ENCODE assay signal across 14 cellular contexts in genomic region chr2:9258501-9258900, GRCh38. TPM values are rescaled to one million over a fixed set of nuclear protein-coding genes. Genes with fewer than 3 reads are reported as not detected.
DNase-seq lines count a peak whose midpoint lies in the region; ATAC-seq and TF ChIP-seq lines count a peak whose summit lies in the region.
"Had no signal": no experiment of that assay in that cellular context is flagged by ENCODE, and none has a peak within 500 bp of the region (broad histone marks: within the 10 kb centered on the region; RNA-seq: fewer than 3 reads in every experiment).

No MANE protein-coding gene starts in this region.

- H3K4me3 Mint-ChIP-seq in chondrocyte (ENCODE audit: unreplicated experiment) (peak overlapping the region; percentile 57), type B pancreatic cell (peak overlapping the region; percentile 12)
- H3K4me3 Mint-ChIP-seq: activated naive CD8-positive, alpha-beta T cell; stimulated activated memory B cell treated with anti-CD40 and anti-IgM and Interleukin-4, amounts not matched to agents 10 μg/mL and 1 μg/mL and 100 μg/mL, for 72 hours had no signal

- WGBS in SK-N-SH (ENCODE audit: low lambda C conversion rate): 95% methylated on average over 7 of the region's 7 CpGs

- POLR2A ChIA-PET in SK-N-SH (lab: Yijun Ruan, JAX): no interaction called here

- H3K9me3 ChIP-seq in SK-N-SH: no peaks in the 10 kb centered on the region
- H3K9me3 ChIP-seq in muscle layer of colon (ENCODE audit: low read length): no peaks in the 10 kb centered on the region

- no peaks in the 10 kb centered on the region for H3K27me3 ChIP-seq in SK-N-SH (ENCODE audit: insufficient read depth)
- H3K27me3 ChIP-seq in muscle layer of colon (ENCODE audit: control insufficient read depth in 1 of 2, insufficient read depth in 2 of 2, low read length in 2 of 2): no peaks in the 10 kb centered on the region

- peak overlapping the region; percentile 11; the same call in 1 of the 2 replicates for H3K4me2 ChIP-seq in SK-N-SH

- H2AFZ ChIP-seq in SK-N-SH (ENCODE audit: low read depth): no peak overlapping the region

- no peak for ATAC-seq in SK-N-SH treated with all-trans-retinoic acid at 6 μM for 48 hours
- ATAC-seq in GM21737 (IDR thresholded peaks at IDR 0.05; ENCODE audit: unreplicated experiment): no peak
- ATAC-seq: stimulated activated memory B cell treated with anti-CD40 and anti-IgM and Interleukin-4, amounts not matched to agents 10 μg/mL and 1 μg/mL and 100 μg/mL, for 72 hours had no signal

- H3K36me3 Mint-ChIP-seq in chondrocyte (ENCODE audit: low read depth) (no peaks in the 10 kb centered on the region), type B pancreatic cell (no peaks in the 10 kb centered on the region)
- H3K36me3 Mint-ChIP-seq: activated naive CD8-positive, alpha-beta T cell; stimulated activated memory B cell treated with anti-CD40 and anti-IgM and Interleukin-4, amounts not matched to agents 10 μg/mL and 1 μg/mL and 100 μg/mL, for 72 hours had no signal

- H3F3A ChIP-seq in SK-N-SH (replicated peaks; ENCODE audit: insufficient read depth): peaks cover 16% of the 10 kb centered on the region

- CTCF ChIA-PET in SK-N-SH (lab: Yijun Ruan, JAX): interaction anchor here (0.6 to 2.3 kb wide), 2 partner anchors 54 to 115 kb away, joined by 4 to 6 read pairs; no protein-coding TSS in a partner anchor

- no peak for TF ChIP-seq RAD21 in SK-N-SH (IDR thresholded peaks at IDR 0.05; ENCODE audit: low read length)

- TF ChIP-seq CTCF in SK-N-SH (IDR thresholded peaks at IDR 0.05): no peak
- no peak for TF ChIP-seq CTCF in chondrocyte (IDR thresholded peaks at IDR 0.05)
- TF ChIP-seq CTCF in type B pancreatic cell (conservative IDR thresholded peaks at IDR 0.05): no peak

- no peak for DNase-seq in SK-N-SH
- no peak for DNase-seq in chondrocyte (ENCODE audit: low spot score)
- no peak for DNase-seq in type B pancreatic cell (ENCODE audit: extremely low spot score, unreplicated experiment)
- no peak for DNase-seq in activated effector memory CD4-positive, alpha-beta T cell treated with Interleukin-2 at 50 U/mL for 16 hours
- no peak for DNase-seq in T-helper 1 cell
- DNase-seq: DMS79 treated with DMSO at 0.1 percent for 48 hours; effector CD8-positive, alpha-beta T cell; Kasumi-1; NCI-H2107 had no signal

- H3K4me3 ChIP-seq in SK-N-SH (ENCODE audit: low read depth in 2 of 2, low read length in 1 of 2) (no peak overlapping the region), muscle layer of colon (ENCODE audit: low read depth in 1 of 2, low read length in 2 of 2) (peak overlapping the region in 1 of 2 donors; percentile 27)

- no peak for TF ChIP-seq EP300 in SK-N-SH (IDR thresholded peaks at IDR 0.05; ENCODE audit: borderline replicate concordance in 1 of 2, low read depth in 1 of 2, low read length in 1 of 2)

- peak overlapping the region; percentile 94 for H3K27ac Mint-ChIP-seq in chondrocyte (ENCODE audit: unreplicated experiment)
- no peak overlapping the region for H3K27ac Mint-ChIP-seq in type B pancreatic cell
- H3K27ac Mint-ChIP-seq: activated naive CD8-positive, alpha-beta T cell; stimulated activated memory B cell treated with anti-CD40 and anti-IgM and Interleukin-4, amounts not matched to agents 10 μg/mL and 1 μg/mL and 100 μg/mL, for 72 hours had no signal

- H4K20me1 ChIP-seq in SK-N-SH (ENCODE audit: insufficient read depth): peaks cover 46% of the 10 kb centered on the region

- H3K9me3 Mint-ChIP-seq in chondrocyte (ENCODE audit: low read depth): no peaks in the 10 kb centered on the region
- H3K9me3 Mint-ChIP-seq in type B pancreatic cell: no peaks in the 10 kb centered on the region
- H3K9me3 Mint-ChIP-seq: stimulated activated memory B cell treated with anti-CD40 and anti-IgM and Interleukin-4, amounts not matched to agents 10 μg/mL and 1 μg/mL and 100 μg/mL, for 72 hours had no signal

- 0 out of 2 replicates have a peak overlapping the region, but pooled peaks have one; percentile 2 for H3K9ac ChIP-seq in SK-N-SH
- H3K9ac ChIP-seq in muscle layer of colon (ENCODE audit: low read length): no peak overlapping the region

- peaks cover 0 to 8% of the 10 kb centered on the region in 2 experiments for H3K36me3 ChIP-seq in SK-N-SH (replicated peaks in 1 of 2; ENCODE audit: control insufficient read depth in 1 of 2, insufficient read depth in 2 of 2, low read length in 1 of 2)
- no peaks in the 10 kb centered on the region for H3K36me3 ChIP-seq in muscle layer of colon (ENCODE audit: insufficient read depth, low read length)

- H3K27ac ChIP-seq in SK-N-SH (ENCODE audit: low read depth in 2 of 2, low read length in 1 of 2) (peak overlapping the region; percentile 81 to 89; a peak in 3 of 4 replicates), muscle layer of colon (ENCODE audit: low read depth, low read length) (peak overlapping the region; percentile 77)

- peaks cover 99% of the 10 kb centered on the region for H3K79me2 ChIP-seq in SK-N-SH (ENCODE audit: insufficient read depth)

- H3K27me3 Mint-ChIP-seq in chondrocyte (ENCODE audit: low read depth): no peaks in the 10 kb centered on the region
- H3K27me3 Mint-ChIP-seq in type B pancreatic cell: no peaks in the 10 kb centered on the region
- H3K27me3 Mint-ChIP-seq: activated naive CD8-positive, alpha-beta T cell had no signal

- no peaks in the 10 kb centered on the region for H3K9me2 ChIP-seq in SK-N-SH

- H3K4me1 Mint-ChIP-seq in chondrocyte (ENCODE audit: low read depth) (peaks cover 88% of the 10 kb centered on the region), type B pancreatic cell (ENCODE audit: unreplicated experiment) (peaks cover 79% of the 10 kb centered on the region)

- H3K4me1 ChIP-seq in SK-N-SH (ENCODE audit: control insufficient read depth in 1 of 2, insufficient read depth in 2 of 2, low read depth in 1 of 2, low read length in 1 of 2) (peaks cover 66 to 81% of the 10 kb centered on the region in 2 experiments), muscle layer of colon (ENCODE audit: insufficient read depth, low read length) (peaks cover 72% of the 10 kb centered on the region)

TF ChIP-seq in SK-N-SH, 30 proteins besides CTCF, POLR2A, EP300 and RAD21:
- TF ChIP-seq NFIC (IDR thresholded peaks at IDR 0.05; ENCODE audit: borderline replicate concordance): no peak
- TF ChIP-seq ELF1 (IDR thresholded peaks at IDR 0.05): no peak
- no peak for TF ChIP-seq FOSL2 (IDR thresholded peaks at IDR 0.05; ENCODE audit: borderline replicate concordance, low read depth)

TF ChIP-seq in SK-N-SH treated with all-trans-retinoic acid at 6 μM for 48 hours, 23 proteins besides CTCF, POLR2A, EP300 and RAD21 (continues in another document):
- no peak for TF ChIP-seq ZFP3 (CRISPR knock-in tag; IDR thresholded peaks at IDR 0.05)
- no peak for TF ChIP-seq TOX (CRISPR knock-in tag; IDR thresholded peaks at IDR 0.05; ENCODE audit: borderline replicate concordance)
- no peak for TF ChIP-seq BACH2 (CRISPR knock-in tag; IDR thresholded peaks at IDR 0.05; ENCODE audit: borderline replicate concordance)
- no peak for TF ChIP-seq ZNF70 (CRISPR knock-in tag; IDR thresholded peaks at IDR 0.05)
- no peak for TF ChIP-seq ZNF565 (CRISPR knock-in tag; conservative IDR thresholded peaks at IDR 0.05; ENCODE audit: low read depth)
- no peak for TF ChIP-seq ZC3H10 (CRISPR knock-in tag; IDR thresholded peaks at IDR 0.05)
- TF ChIP-seq TSHZ2 (CRISPR knock-in tag; IDR thresholded peaks at IDR 0.05): no peak
- TF ChIP-seq CSRNP3 (CRISPR knock-in tag; IDR thresholded peaks at IDR 0.05): no peak
- no peak for TF ChIP-seq OSR1 (CRISPR knock-in tag; IDR thresholded peaks at IDR 0.05)
- no peak for TF ChIP-seq TCF4 (CRISPR knock-in tag; IDR thresholded peaks at IDR 0.05; ENCODE audit: borderline replicate concordance)
- TF ChIP-seq RARB (CRISPR knock-in tag; IDR thresholded peaks at IDR 0.05): no peak
- no peak for TF ChIP-seq GLIS3 (CRISPR knock-in tag; IDR thresholded peaks at IDR 0.05)
- no peak for TF ChIP-seq ESRRG (CRISPR knock-in tag; IDR thresholded peaks at IDR 0.05)
- no peak for TF ChIP-seq ZFP30 (CRISPR knock-in tag; IDR thresholded peaks at IDR 0.05)

RNA-seq across cellular contexts. Expression of gene ASAP2, which starts 51.9 kb away (rescaled TPM):
- 37.9 and 41.4 TPM in 2 replicates for polyA plus RNA-seq in SK-N-SH (2012; rRNA removed)
- 46.4 and 46.7 TPM in 2 replicates for polyA plus RNA-seq in SK-N-SH (2012; cell fraction: cytosol; rRNA removed)
- polyA plus RNA-seq in SK-N-SH (2012; cell fraction: nucleus; rRNA removed): 60.7 and 79.4 TPM in 2 replicates
- total RNA-seq in chondrocyte: 60.7 to 73.2 TPM (median 61.5 TPM) in 3 replicates
- total RNA-seq in type B pancreatic cell (ENCODE audit: low replicate concordance): 45.6 and 49.6 TPM in 2 replicates
